ENCODE assay signal across 25 cellular contexts in the genomic region with DNA sequence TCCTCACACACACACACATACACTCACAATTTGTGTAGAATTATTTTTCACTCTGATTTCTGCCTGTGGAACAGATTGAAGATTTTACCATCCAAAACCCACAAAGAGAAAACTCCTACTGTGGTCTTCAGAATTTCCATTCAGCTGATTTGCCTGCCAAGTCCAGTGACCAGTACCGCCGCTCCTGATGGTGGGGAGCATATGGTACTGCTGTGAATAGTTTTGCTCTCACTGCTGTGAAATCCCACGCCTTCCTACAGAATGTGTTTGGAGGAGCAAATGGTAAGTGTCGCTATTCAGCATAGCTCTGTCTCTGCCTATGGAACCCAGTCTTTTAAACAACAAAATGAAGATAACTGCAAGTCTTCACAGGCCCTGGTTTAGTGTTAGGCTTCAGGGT.
"Had no signal": no experiment of that assay in that cellular context is flagged by ENCODE, and none has a peak within 500 bp of the region (broad histone marks: within the 10 kb centered on the region; RNA-seq: fewer than 3 reads in every experiment).

No MANE protein-coding gene starts in this region.

- DNase-seq: activated B cell treated with CpG ODN at 0.5 μM for 24 hours; activated CD4-positive, alpha-beta memory T cell treated with anti-CD3 and anti-CD28 coated beads for 36 hours; activated CD4-positive, alpha-beta T cell treated with anti-CD3 and anti-CD28 coated beads for 4 hours; activated effector memory CD4-positive, alpha-beta T cell treated with Interleukin-2 at 50 U/mL for 16 hours; activated naive CD4-positive, alpha-beta T cell treated with anti-CD3 and anti-CD28 coated beads for 36 hours; activated T-cell treated with anti-CD3 and anti-CD28 coated beads, Interleukin-2, amount 50 U/mL, for 48 hours; body of pancreas; endodermal cell; esophagus squamous epithelium; heart right ventricle; left colon; naive B cell; retina; sigmoid colon; stimulated activated CD4-positive, alpha-beta T cell treated with anti-CD3 and anti-CD28 coated beads, Interleukin-4, amount 100 ng/mL, for 1 hour; stimulated activated naive CD4-positive, alpha-beta T cell; T-helper 17 cell had no signal

- H3K4me3 Mint-ChIP-seq: activated B cell treated with CpG ODN at 0.5 μM for 24 hours; activated CD4-positive, alpha-beta memory T cell treated with anti-CD3 and anti-CD28 coated beads for 36 hours; activated naive CD4-positive, alpha-beta T cell treated with anti-CD3 and anti-CD28 coated beads for 36 hours; endodermal cell; memory B cell; naive B cell; neural crest cell; T-helper 17 cell had no signal

- H3K27ac ChIP-seq: body of pancreas, esophagus squamous epithelium, gastroesophageal sphincter, heart right ventricle, sigmoid colon had no signal

- H3K27me3 Mint-ChIP-seq: activated B cell treated with CpG ODN at 0.5 μM for 24 hours, memory B cell had no signal

- H3K27ac Mint-ChIP-seq: activated B cell treated with CpG ODN at 0.5 μM for 24 hours; activated CD4-positive, alpha-beta memory T cell treated with anti-CD3 and anti-CD28 coated beads for 36 hours; activated naive CD4-positive, alpha-beta T cell treated with anti-CD3 and anti-CD28 coated beads for 36 hours; endodermal cell; memory B cell; progenitor cell of endocrine pancreas; T-helper 17 cell had no signal

- H3K27me3 ChIP-seq: body of pancreas, esophagus squamous epithelium, gastroesophageal sphincter, heart right ventricle, sigmoid colon, tibial nerve had no signal

- ATAC-seq: body of pancreas, gastroesophageal sphincter, heart right ventricle, left colon, T-helper 17 cell had no signal

- FAIRE-seq: colon, keratinocyte, urothelium cell line had no signal

- H3K4me3 ChIP-seq: body of pancreas, esophagus squamous epithelium, gastroesophageal sphincter, heart right ventricle, sigmoid colon, tibial nerve had no signal

- H3K36me3 ChIP-seq: esophagus squamous epithelium, gastroesophageal sphincter, heart right ventricle, sigmoid colon, tibial nerve had no signal

- H3K9me3 Mint-ChIP-seq: activated B cell treated with CpG ODN at 0.5 μM for 24 hours; activated CD4-positive, alpha-beta memory T cell treated with anti-CD3 and anti-CD28 coated beads for 36 hours; activated naive CD4-positive, alpha-beta T cell treated with anti-CD3 and anti-CD28 coated beads for 36 hours; endodermal cell; memory B cell; naive B cell; neural crest cell had no signal

- H3K36me3 Mint-ChIP-seq: activated CD4-positive, alpha-beta memory T cell treated with anti-CD3 and anti-CD28 coated beads for 36 hours; memory B cell; naive B cell had no signal

- H3K4me1 ChIP-seq: body of pancreas had no signal

- H3K9me3 ChIP-seq: body of pancreas, esophagus squamous epithelium, gastroesophageal sphincter, heart right ventricle, sigmoid colon, tibial nerve had no signal
